32 cellular contexts compared by ENCODE assay signal in the genomic region with DNA sequence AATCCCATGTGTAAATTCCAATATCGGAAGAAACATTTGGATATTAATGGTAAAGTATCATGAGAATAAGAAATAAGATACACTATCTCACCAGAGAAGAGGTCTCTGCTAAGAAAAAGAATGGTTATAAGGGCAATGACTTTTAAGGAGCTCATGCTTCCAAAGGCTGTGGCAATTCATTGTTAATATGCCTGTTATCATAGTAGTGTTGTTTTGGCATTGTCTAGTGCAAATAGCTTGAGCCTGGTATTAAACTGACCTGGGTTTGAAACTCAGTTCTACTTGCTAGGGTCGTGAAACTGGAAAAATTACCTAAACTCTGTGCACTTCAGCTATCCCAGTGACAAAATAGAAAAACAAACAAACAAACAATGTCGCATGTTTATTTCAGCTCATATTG. TPM values are rescaled to one million over a fixed set of nuclear protein-coding genes. Genes with fewer than 3 reads are reported as not detected.
"Had no signal": no experiment of that assay in that cellular context is flagged by ENCODE, and none has a peak within 500 bp of the region (broad histone marks: within the 10 kb centered on the region; RNA-seq: fewer than 3 reads in every experiment).

No MANE protein-coding gene starts in this region.

- ATAC-seq: activated CD8-positive, alpha-beta memory T cell treated with anti-CD3 and anti-CD28 coated beads, Interleukin-2, amount 10 ng/mL, durations not matched to agents 7 days and 5 days; activated naive CD4-positive, alpha-beta T cell treated with anti-CD3 and anti-CD28 coated beads, Interleukin-2, amount 50 U/mL, for 72 hours; activated T-cell treated with anti-CD3 and anti-CD28 coated beads, Interleukin-2, amount 50 U/mL, for 72 hours; activated T-helper 17 cell treated with anti-CD3 and anti-CD28 coated beads, Interleukin-2, amount 50 U/mL, for 72 hours had no signal

- H3K27ac Mint-ChIP-seq: activated CD4-positive, alpha-beta memory T cell treated with anti-CD3 and anti-CD28 coated beads, Interleukin-2, amount 10 ng/mL, durations not matched to agents 7 days and 5 days; activated CD8-positive, alpha-beta memory T cell treated with anti-CD3 and anti-CD28 coated beads, Interleukin-2, amount 10 ng/mL, durations not matched to agents 7 days and 5 days; activated naive CD4-positive, alpha-beta T cell treated with anti-CD3 and anti-CD28 coated beads, Interleukin-2, amount 50 U/mL, for 72 hours; activated T-cell treated with anti-CD3 and anti-CD28 coated beads, Interleukin-2, amount 50 U/mL, for 72 hours; activated T-helper 17 cell treated with anti-CD3 and anti-CD28 coated beads, Interleukin-2, amount 50 U/mL, for 72 hours had no signal

- H3K4me3 Mint-ChIP-seq: activated CD4-positive, alpha-beta memory T cell treated with anti-CD3 and anti-CD28 coated beads, Interleukin-2, amount 10 ng/mL, durations not matched to agents 7 days and 5 days; activated CD8-positive, alpha-beta memory T cell treated with anti-CD3 and anti-CD28 coated beads, Interleukin-2, amount 10 ng/mL, durations not matched to agents 7 days and 5 days; activated T-cell treated with anti-CD3 and anti-CD28 coated beads, Interleukin-2, amount 50 U/mL, for 72 hours; activated T-helper 17 cell treated with anti-CD3 and anti-CD28 coated beads, Interleukin-2, amount 50 U/mL, for 72 hours had no signal

- H3K9me3 ChIP-seq: Peyer's patch had no signal

- DNase-seq: activated CD4-positive, alpha-beta memory T cell treated with anti-CD3 and anti-CD28 coated beads, Interleukin-2, amount 10 ng/mL, durations not matched to agents 7 days and 5 days; activated CD4-positive, alpha-beta T cell treated with anti-CD3 and anti-CD28 coated beads for 1 hour; activated CD4-positive, alpha-beta T cell treated with anti-CD3 and anti-CD28 coated beads for 48 hours; activated CD4-positive, CD25-positive, alpha-beta regulatory T cell; activated CD8-positive, alpha-beta memory T cell treated with anti-CD3 and anti-CD28 coated beads for 24 hours; activated CD8-positive, alpha-beta memory T cell treated with anti-CD3 and anti-CD28 coated beads, Interleukin-2, amount 10 ng/mL, durations not matched to agents 7 days and 5 days; activated effector memory CD4-positive, alpha-beta T cell treated with anti-CD3 and anti-CD28 coated beads, Interleukin-2, amount 50 U/mL, for 16 hours; activated naive CD4-positive, alpha-beta T cell treated with Interleukin-2 at 50 U/mL for 16 hours; activated T-cell treated with anti-CD3 and anti-CD28 coated beads, Interleukin-2, amount 50 U/mL, for 1 hour; activated T-cell treated with anti-CD3 and anti-CD28 coated beads, Interleukin-2, amount 50 U/mL, for 72 hours; amniotic stem cell; aorta; brain microvascular endothelial cell; central memory CD4-positive, alpha-beta T cell; Kasumi-1; KG1; MM.1S; MV-4-11; NCI-H1092; NCI-H1436 treated with DMSO at 0.1 percent for 48 hours; NCI-H1694 treated with DMSO at 0.1 percent for 48 hours; NCI-H2029; NCI-H345; NCI-H524 treated with DMSO at 0.1 percent for 48 hours; Peyer's patch; RPMI8226; SW 1271; T-helper 2 cell; T-helper 9 cell; WERI-Rb-1 had no signal

- H3K27me3 ChIP-seq: brain microvascular endothelial cell, Peyer's patch had no signal

- H3K4me1 ChIP-seq: Peyer's patch had no signal

- H3K9me3 Mint-ChIP-seq: activated CD4-positive, alpha-beta memory T cell treated with anti-CD3 and anti-CD28 coated beads, Interleukin-2, amount 10 ng/mL, durations not matched to agents 7 days and 5 days; activated naive CD4-positive, alpha-beta T cell treated with anti-CD3 and anti-CD28 coated beads, Interleukin-2, amount 50 U/mL, for 72 hours; activated T-cell treated with anti-CD3 and anti-CD28 coated beads, Interleukin-2, amount 50 U/mL, for 72 hours; activated T-helper 17 cell treated with anti-CD3 and anti-CD28 coated beads, Interleukin-2, amount 50 U/mL, for 72 hours had no signal

- H3K36me3 ChIP-seq: brain microvascular endothelial cell, Peyer's patch, WERI-Rb-1 had no signal

- H3K27ac ChIP-seq: brain microvascular endothelial cell, Peyer's patch, WERI-Rb-1 had no signal

- H3K4me3 ChIP-seq: Peyer's patch had no signal

- H3K36me3 Mint-ChIP-seq: activated CD8-positive, alpha-beta memory T cell treated with anti-CD3 and anti-CD28 coated beads, Interleukin-2, amount 10 ng/mL, durations not matched to agents 7 days and 5 days; activated naive CD4-positive, alpha-beta T cell treated with anti-CD3 and anti-CD28 coated beads, Interleukin-2, amount 50 U/mL, for 72 hours had no signal

RNA-seq across cellular contexts. Expression of a gene that starts 8.8 kb away (rescaled TPM):
- total RNA-seq: activated T-cell treated with anti-CD3 and anti-CD28 coated beads, Interleukin-2, amount 50 U/mL, for 72 hours had no signal
